ENCODE assay signal across 30 cellular contexts in the genomic region with DNA sequence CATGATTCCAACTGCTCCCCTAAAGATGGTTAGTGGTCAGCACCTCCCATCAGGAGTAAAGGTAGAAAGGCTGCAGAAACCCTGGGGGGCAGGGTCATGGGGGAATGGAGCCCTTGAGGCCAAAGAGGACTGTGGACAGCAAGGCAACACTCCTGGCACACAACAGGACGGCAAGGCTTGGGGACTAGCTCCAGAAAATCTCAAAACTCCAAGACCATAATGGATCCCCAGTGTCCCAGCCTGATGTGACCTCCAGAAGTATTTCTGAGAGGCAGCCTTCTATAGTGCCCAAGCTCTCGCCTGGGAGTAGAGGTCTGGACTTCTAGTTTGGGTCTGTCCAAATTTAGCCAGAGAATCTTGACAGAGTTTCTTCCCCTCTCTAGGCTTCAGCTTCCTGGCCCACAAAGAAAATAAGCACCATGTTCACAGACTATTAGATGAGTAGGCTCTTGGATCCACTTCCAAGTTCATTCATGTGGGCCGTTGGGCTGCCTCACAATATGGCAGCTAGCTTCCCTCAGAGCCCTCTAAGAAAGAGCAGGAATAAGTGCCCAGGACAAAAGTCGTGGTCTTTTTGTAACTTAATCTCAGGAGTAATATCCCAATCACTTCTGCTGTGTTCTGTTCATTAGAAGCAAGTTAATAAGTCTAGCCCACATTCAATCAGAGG. TPM values are rescaled to one million over a fixed set of nuclear protein-coding genes. Genes with fewer than 3 reads are reported as not detected.
A peak's percentile ranks its signal among the peaks of the same experiment; 100 is the strongest.
DNase-seq lines count a peak whose midpoint lies in the region; ATAC-seq, FAIRE-seq and TF ChIP-seq lines count a peak whose summit lies in the region.
"Had no signal": no experiment of that assay in that cellular context is flagged by ENCODE, and none has a peak within 500 bp of the region (broad histone marks: within the 10 kb centered on the region; RNA-seq: fewer than 3 reads in every experiment).

No MANE protein-coding gene starts in this region.

- H2AFZ ChIP-seq in H9 (ENCODE audit: low read length), result no peak overlapping the region

- no peak overlapping the region for H2AK5ac ChIP-seq in H9 (ENCODE audit: insufficient read length, low read length)

- H3T11ph ChIP-seq in H9 (ENCODE audit: low read length), result no peak overlapping the region

- H3K4me1 Mint-ChIP-seq in activated T-cell treated with anti-CD3 and anti-CD28 coated beads, Interleukin-2, amount 50 U/mL, for 4 hours (ENCODE audit: low read depth), result peaks cover 62% of the 10 kb centered on the region
- H3K4me1 Mint-ChIP-seq in T-cell, result peaks cover 72 to 91% (median 73%) of the 10 kb centered on the region in 3 donors
- peaks cover 58% of the 10 kb centered on the region for H3K4me1 Mint-ChIP-seq in activated naive CD8-positive, alpha-beta T cell treated with anti-CD3 and anti-CD28 coated beads for 36 hours
- peaks cover 12% of the 10 kb centered on the region in 2 experiments; a peak in 3 of 4 replicates for H3K4me1 Mint-ChIP-seq in H9
- H3K4me1 Mint-ChIP-seq: memory B cell had no signal

- no peak overlapping the region for H2BK12ac ChIP-seq in H9 (ENCODE audit: insufficient read length, low read depth, low read length)

- DNase-seq in activated T-cell treated with anti-CD3 and anti-CD28 coated beads, Interleukin-2, amount 50 U/mL, for 4 hours, result no peak
- DNase-seq in activated T-cell treated with anti-CD3 and anti-CD28 coated beads, Interleukin-2, amount 50 U/mL, for 1 hour, result no peak
- DNase-seq in T-cell, result no peak
- no peak for DNase-seq in activated naive CD8-positive, alpha-beta T cell treated with anti-CD3 and anti-CD28 coated beads for 36 hours
- no peak for DNase-seq in small intestine
- no peak for DNase-seq in OCI-M1 (lab: John Stamatoyannopoulos, UW)
- no peak for DNase-seq in H9
- DNase-seq: ACHN; Calu3; EL; H7; Karpas-422; left cardiac atrium; MV-4-11; NCI-H2171; nucleus accumbens; SHP77 treated with DMSO at 0.1 percent for 48 hours; stimulated activated CD4-positive, alpha-beta T cell treated with anti-CD3 and anti-CD28 coated beads, Interleukin-2, amount 100 ng/mL, for 24 hours; SW 1271; uterus had no signal

- no peaks in the 10 kb centered on the region for H3K9me3 Mint-ChIP-seq in activated T-cell treated with anti-CD3 and anti-CD28 coated beads, Interleukin-2, amount 50 U/mL, for 4 hours
- H3K9me3 Mint-ChIP-seq in T-cell (no peaks in the 10 kb centered on the region), H9 (no peaks in the 10 kb centered on the region)
- no peaks in the 10 kb centered on the region for H3K9me3 Mint-ChIP-seq in activated naive CD8-positive, alpha-beta T cell treated with anti-CD3 and anti-CD28 coated beads for 36 hours
- H3K9me3 Mint-ChIP-seq: memory B cell had no signal

- H3K4me3 ChIP-seq in small intestine (ENCODE audit: low read depth in 1 of 2, low read length in 2 of 2), result no peak overlapping the region
- H3K4me3 ChIP-seq: smooth muscle cell, suprapubic skin, uterus had no signal

- no peaks in the 10 kb centered on the region for H3K27me3 Mint-ChIP-seq in activated T-cell treated with anti-CD3 and anti-CD28 coated beads, Interleukin-2, amount 50 U/mL, for 4 hours (ENCODE audit: low read depth)
- H3K27me3 Mint-ChIP-seq in T-cell (no peaks in the 10 kb centered on the region), H9 (ENCODE audit: low read depth) (no peaks in the 10 kb centered on the region)
- H3K27me3 Mint-ChIP-seq in activated naive CD8-positive, alpha-beta T cell treated with anti-CD3 and anti-CD28 coated beads for 36 hours, result peaks cover 7% of the 10 kb centered on the region
- H3K27me3 Mint-ChIP-seq: brain, memory B cell had no signal

- H2BK15ac ChIP-seq in H9 (ENCODE audit: low read depth, low read length), result no peak overlapping the region

- no peak overlapping the region for H2BK120ac ChIP-seq in H9 (ENCODE audit: low read depth, low read length, poor library complexity, severe bottlenecking)

- CTCF ChIA-PET in T-cell (lab: Charles Lee), result interaction anchor here (0.6 to 0.8 kb wide), 3 partner anchors 8 to 58 kb away, joined by 3 to 10 read pairs (median 3); no protein-coding TSS in a partner anchor

- no peak overlapping the region for H4K8ac ChIP-seq in H9 (replicated peaks; ENCODE audit: insufficient read length, low read depth, low read length)

- no peaks in the 10 kb centered on the region for H3K23me2 ChIP-seq in H9 (ENCODE audit: insufficient read length, low read depth, low read length, poor library complexity, severe bottlenecking)

- no peaks in the 10 kb centered on the region for H3K36me3 ChIP-seq in small intestine (ENCODE audit: control insufficient read depth in 2 of 2, insufficient read depth in 2 of 2, low read length in 2 of 2)
- H3K36me3 ChIP-seq: suprapubic skin, uterus had no signal

- H3K27me3 ChIP-seq in small intestine (ENCODE audit: control insufficient read depth in 2 of 2, insufficient read depth in 2 of 2, low read length in 2 of 2) (no peaks in the 10 kb centered on the region), H9 (ENCODE audit: insufficient read depth, low read length) (no peaks in the 10 kb centered on the region)
- H3K27me3 ChIP-seq: suprapubic skin, uterus had no signal

- no peak overlapping the region for H3K18ac ChIP-seq in H9 (ENCODE audit: insufficient read length, low read depth, low read length)

- H3K27ac Mint-ChIP-seq in T-cell (peak overlapping the region; percentile 99 to 100), H9 (no peak overlapping the region)
- H3K27ac Mint-ChIP-seq in activated naive CD8-positive, alpha-beta T cell treated with anti-CD3 and anti-CD28 coated beads for 36 hours, result peak overlapping the region; percentile 99
- H3K27ac Mint-ChIP-seq: brain, memory B cell had no signal

- no peak overlapping the region for H2BK20ac ChIP-seq in H9 (ENCODE audit: low read depth, low read length, poor library complexity, severe bottlenecking)

- no peak overlapping the region for H3K4ac ChIP-seq in H9 (ENCODE audit: low read depth, low read length)

- H4K91ac ChIP-seq in H9 (ENCODE audit: insufficient read length, low read depth, low read length), result no peak overlapping the region

- H3K79me2 ChIP-seq in H9 (ENCODE audit: insufficient read depth, low read length), result no peaks in the 10 kb centered on the region

- H3K56ac ChIP-seq in H9 (ENCODE audit: insufficient read length, low read depth, low read length), result no peak overlapping the region

- FAIRE-seq in small intestine (lab: Jason Lieb, UNC), result no peak

- ATAC-seq in activated T-cell treated with anti-CD3 and anti-CD28 coated beads, Interleukin-2, amount 50 U/mL, for 4 hours, result no peak
- ATAC-seq in T-cell (replicated peaks in 1 of 4) (no peak), HG03025 (IDR thresholded peaks at IDR 0.05; ENCODE audit: low FRiP score, unreplicated experiment) (no peak)
- ATAC-seq: left cardiac atrium, Panc1 had no signal

- H3K14ac ChIP-seq in H9 (ENCODE audit: insufficient read depth, low read length), result no peak overlapping the region

- H3K79me1 ChIP-seq in H9 (ENCODE audit: insufficient read depth, low read depth, low read length, poor library complexity, severe bottlenecking), result no peaks in the 10 kb centered on the region

- no peak overlapping the region for H2BK5ac ChIP-seq in H9 (ENCODE audit: insufficient read length, low read length)

- WGBS in small intestine, 3 donors, result 76 to 89% (median 80%) methylated on average over 4 of the region's 4 CpGs
- no CpG with 5 or more reads among the region's 4 CpGs for WGBS in H9 (ENCODE audit: extremely low coverage, insufficient read length, low lambda C conversion rate)

- peak overlapping the region; percentile 97 for H3K4me3 Mint-ChIP-seq in activated T-cell treated with anti-CD3 and anti-CD28 coated beads, Interleukin-2, amount 50 U/mL, for 4 hours
- H3K4me3 Mint-ChIP-seq in T-cell (peak overlapping the region in 2 of 3 donors; percentile 72 to 100), H9 (no peak overlapping the region)
- peak overlapping the region; percentile 78 for H3K4me3 Mint-ChIP-seq in activated naive CD8-positive, alpha-beta T cell treated with anti-CD3 and anti-CD28 coated beads for 36 hours
- H3K4me3 Mint-ChIP-seq: brain, memory B cell had no signal

- H3K9me3 ChIP-seq in small intestine (ENCODE audit: control insufficient read depth, low read depth) (no peaks in the 10 kb centered on the region), H9 (ENCODE audit: control insufficient read depth, low read depth, low read length) (no peaks in the 10 kb centered on the region)
- H3K9me3 ChIP-seq: suprapubic skin, uterus had no signal

- H3K27ac ChIP-seq in small intestine (ENCODE audit: low read depth in 1 of 2, low read length in 1 of 2) (peak overlapping the region; percentile 16 to 18), H9 (ENCODE audit: insufficient read length, low read depth, low read length) (no peak overlapping the region)
- H3K27ac ChIP-seq: suprapubic skin, uterus had no signal

- H3K9ac ChIP-seq in H9 (ENCODE audit: extremely low read depth, insufficient read length, low read length), result no peak overlapping the region

- no peak overlapping the region for H4K5ac ChIP-seq in H9 (ENCODE audit: insufficient read length, low read depth, low read length)

- peaks cover 86% of the 10 kb centered on the region for H3K36me3 Mint-ChIP-seq in activated T-cell treated with anti-CD3 and anti-CD28 coated beads, Interleukin-2, amount 50 U/mL, for 4 hours (ENCODE audit: insufficient read depth)
- peaks cover 80% of the 10 kb centered on the region for H3K36me3 Mint-ChIP-seq in T-cell
- H3K36me3 Mint-ChIP-seq in activated naive CD8-positive, alpha-beta T cell treated with anti-CD3 and anti-CD28 coated beads for 36 hours, result peaks cover 96% of the 10 kb centered on the region
- no peaks in the 10 kb centered on the region; a peak in 1 of 7 replicates for H3K36me3 Mint-ChIP-seq in H9 (ENCODE audit: insufficient read depth in 1 of 3, low read depth in 3 of 3)
- H3K36me3 Mint-ChIP-seq: brain, memory B cell had no signal

- no peaks in the 10 kb centered on the region for H4K20me1 ChIP-seq in H9 (ENCODE audit: control insufficient read depth, insufficient read depth, insufficient read length)

- POLR2A ChIA-PET in T-cell (lab: Charles Lee), result interaction anchor here in 1 of 2 donors (2.2 kb wide), 1 partner anchor 23 kb away, joined by 8 read pairs; no protein-coding TSS in a partner anchor

- no peak overlapping the region for H3K23ac ChIP-seq in H9 (ENCODE audit: insufficient read length, low read depth, low read length)

- no peak for TF ChIP-seq CTCF in H9 (conservative IDR thresholded peaks at IDR 0.05)

- no peak overlapping the region for H3K4me2 ChIP-seq in H9 (ENCODE audit: insufficient read depth, insufficient read length, low read length)
- H3K4me2 ChIP-seq: smooth muscle cell had no signal

- H3K4me1 ChIP-seq in small intestine (ENCODE audit: control insufficient read depth in 2 of 2, insufficient read depth in 1 of 2, low read depth in 1 of 2, low read length in 1 of 2) (no peaks in the 10 kb centered on the region), H9 (ENCODE audit: insufficient read depth, low read length) (no peaks in the 10 kb centered on the region)
- H3K4me1 ChIP-seq: uterus had no signal

RNA-seq across cellular contexts. Expression of gene CD2, which starts 6.9 kb away (rescaled TPM):
- total RNA-seq in activated T-cell treated with anti-CD3 and anti-CD28 coated beads, Interleukin-2, amount 50 U/mL, for 4 hours, result 100 to 1,000 TPM; 353 to 393 (median 374) TPM
- 100 to 1,000 TPM; 119 to 209 (median 158) TPM for total RNA-seq in T-cell
- 100 to 1,000 TPM; 291 TPM for total RNA-seq in activated naive CD8-positive, alpha-beta T cell treated with anti-CD3 and anti-CD28 coated beads for 36 hours
- 10 to 100 TPM in 1 of 3 donors, 1 to 10 TPM in 2; 3.9 to 14.9 (median 6.3) TPM for polyA plus RNA-seq in small intestine
- total RNA-seq in H9 (2021), result not detected in 2 replicates
- total RNA-seq: Calu3, chondrocyte, epithelial cell of proximal tubule, H7, renal cortical epithelial cell, smooth muscle cell had no signal
- polyA plus RNA-seq: BJ, smooth muscle cell had no signal

Comparison
In these comparisons a context has a peak if more than half of its experiments do, and no peak if none do; other contexts are left out.
1. H3K4me3 Mint-ChIP-seq: peak in activated T-cell treated with anti-CD3 and anti-CD28 coated beads, Interleukin-2, amount 50 U/mL, for 4 hours (single experiment), T-cell (2 of 3) and activated naive CD8-positive, alpha-beta T cell treated with anti-CD3 and anti-CD28 coated beads for 36 hours (single experiment); none in H9 (0 of 2).
2. H3K27ac Mint-ChIP-seq: peak in T-cell (2 of 2) and activated naive CD8-positive, alpha-beta T cell treated with anti-CD3 and anti-CD28 coated beads for 36 hours (single experiment); none in H9 (0 of 3).
3. RNA of gene CD2, which starts 6.9 kb away (total RNA-seq): 353 to 393 TPM in activated T-cell treated with anti-CD3 and anti-CD28 coated beads, Interleukin-2, amount 50 U/mL, for 4 hours, 291 TPM in activated naive CD8-positive, alpha-beta T cell treated with anti-CD3 and anti-CD28 coated beads for 36 hours and 119 to 209 TPM in T-cell; not detected in H9; every median in the first group is over 100 times any median in the second.